Comparison of ENCODE assay signal across 1 cellular context in genomic region chr15:41799488-41799805, GRCh38.
TF ChIP-seq lines count a peak whose summit lies in the region.

No MANE protein-coding gene starts in this region.

TF ChIP-seq in GM12878, 131 proteins besides CTCF, POLR2A, EP300 and RAD21:
- TF ChIP-seq, protein P1, sequence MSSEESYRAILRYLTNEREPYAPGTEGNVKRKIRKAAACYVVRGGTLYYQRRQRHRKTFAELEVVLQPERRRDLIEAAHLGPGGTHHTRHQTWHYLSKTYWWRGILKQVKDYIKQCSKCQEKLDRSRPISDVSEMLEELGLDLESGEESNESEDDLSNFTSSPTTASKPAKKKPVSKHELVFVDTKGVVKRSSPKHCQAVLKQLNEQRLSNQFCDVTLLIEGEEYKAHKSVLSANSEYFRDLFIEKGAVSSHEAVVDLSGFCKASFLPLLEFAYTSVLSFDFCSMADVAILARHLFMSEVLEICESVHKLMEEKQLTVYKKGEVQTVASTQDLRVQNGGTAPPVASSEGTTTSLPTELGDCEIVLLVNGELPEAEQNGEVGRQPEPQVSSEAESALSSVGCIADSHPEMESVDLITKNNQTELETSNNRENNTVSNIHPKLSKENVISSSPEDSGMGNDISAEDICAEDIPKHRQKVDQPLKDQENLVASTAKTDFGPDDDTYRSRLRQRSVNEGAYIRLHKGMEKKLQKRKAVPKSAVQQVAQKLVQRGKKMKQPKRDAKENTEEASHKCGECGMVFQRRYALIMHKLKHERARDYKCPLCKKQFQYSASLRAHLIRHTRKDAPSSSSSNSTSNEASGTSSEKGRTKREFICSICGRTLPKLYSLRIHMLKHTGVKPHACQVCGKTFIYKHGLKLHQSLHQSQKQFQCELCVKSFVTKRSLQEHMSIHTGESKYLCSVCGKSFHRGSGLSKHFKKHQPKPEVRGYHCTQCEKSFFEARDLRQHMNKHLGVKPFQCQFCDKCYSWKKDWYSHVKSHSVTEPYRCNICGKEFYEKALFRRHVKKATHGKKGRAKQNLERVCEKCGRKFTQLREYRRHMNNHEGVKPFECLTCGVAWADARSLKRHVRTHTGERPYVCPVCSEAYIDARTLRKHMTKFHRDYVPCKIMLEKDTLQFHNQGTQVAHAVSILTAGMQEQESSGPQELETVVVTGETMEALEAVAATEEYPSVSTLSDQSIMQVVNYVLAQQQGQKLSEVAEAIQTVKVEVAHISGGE (CRISPR knock-in tag; IDR thresholded peaks at IDR 0.05) = no peak
- 0 out of 2 replicates have a peak, but pooled peaks have one; percentile 22 for TF ChIP-seq IKZF1 (conservative IDR thresholded peaks at IDR 0.05)
- TF ChIP-seq NR2F1 (conservative IDR thresholded peaks at IDR 0.05) = 0 out of 2 replicates have a peak, but pooled peaks have one; percentile 11
